ENCODE assay signal across 1 cellular context in genomic region chr7:23547662-23548061, GRCh38.
A peak's percentile ranks its signal among the peaks of the same experiment; 100 is the strongest.
TF ChIP-seq lines count a peak whose summit lies in the region.

No MANE protein-coding gene starts in this region.

TF ChIP-seq in K562, 482 proteins besides CTCF, POLR2A, EP300 and RAD21:
- TF ChIP-seq ZNF184 (CRISPR knock-in tag; IDR thresholded peaks at IDR 0.05): no peak
- TF ChIP-seq PHB2 (IDR thresholded peaks at IDR 0.05; ENCODE audit: low read depth): 0 out of 2 replicates have a peak, but pooled peaks have one; percentile 7
- no peak for TF ChIP-seq ZBED1 (IDR thresholded peaks at IDR 0.05)
- no peak for TF ChIP-seq ZBTB2 (IDR thresholded peaks at IDR 0.05)
- TF ChIP-seq GTF2E2 (tag; IDR thresholded peaks at IDR 0.05): no peak
- TF ChIP-seq ZKSCAN8 (CRISPR knock-in tag; IDR thresholded peaks at IDR 0.05): no peak
- TF ChIP-seq ZNF354B (CRISPR knock-in tag; IDR thresholded peaks at IDR 0.05): no peak
- TF ChIP-seq ZNF512 (tag; IDR thresholded peaks at IDR 0.05): peak; percentile 93
- TF ChIP-seq SAFB2 (IDR thresholded peaks at IDR 0.05; ENCODE audit: borderline replicate concordance, low read depth, low read length, severe bottlenecking): no peak
- no peak for TF ChIP-seq SMARCB1 (IDR thresholded peaks at IDR 0.05; ENCODE audit: insufficient read length, low read depth)
